In the genomic region with DNA sequence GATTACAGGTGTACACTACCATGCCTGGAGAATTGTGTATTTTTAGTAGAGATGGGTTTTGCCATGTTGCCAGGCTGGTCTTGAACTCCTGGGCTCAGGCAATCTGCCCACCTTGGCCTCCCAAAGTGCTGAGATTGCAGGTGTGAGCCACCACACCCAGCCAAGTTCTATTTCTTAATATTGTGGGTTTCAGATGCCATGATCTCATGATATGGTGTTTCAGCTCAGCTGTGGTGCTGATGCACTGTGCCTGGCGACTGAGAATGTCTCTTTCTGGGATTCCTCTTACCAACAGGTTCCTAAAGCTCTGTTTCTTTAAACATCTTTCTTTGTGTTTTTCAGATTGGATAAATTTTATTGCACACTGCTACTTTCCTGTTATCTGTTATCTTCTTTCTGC, we compare ENCODE assay signal across 19 cellular contexts. TPM values are rescaled to one million over a fixed set of nuclear protein-coding genes. Genes with fewer than 3 reads are reported as not detected.
"Had no signal": no experiment of that assay in that cellular context is flagged by ENCODE, and none has a peak within 500 bp of the region (broad histone marks: within the 10 kb centered on the region; RNA-seq: fewer than 3 reads in every experiment).

No MANE protein-coding gene starts in this region.

- H3K4me3 Mint-ChIP-seq: activated naive CD8-positive, alpha-beta T cell treated with anti-CD3 and anti-CD28 coated beads for 36 hours; activated T-cell treated with anti-CD3 and anti-CD28 coated beads, Interleukin-2, amount 50 U/mL, for 4 hours; brain; stimulated activated naive CD8-positive, alpha-beta T cell treated with anti-CD3 and anti-CD28 coated beads, Interleukin-15, Interleukin-2, amounts not matched to agents 100 ng/mL and 50 ng/mL, for 24 hours; type B pancreatic cell had no signal

- H3K4me3 ChIP-seq: coronary artery, esophagus squamous epithelium, hepatocyte, left lung, mucosa of descending colon, suprapubic skin had no signal

- H3K9me3 ChIP-seq: esophagus squamous epithelium, left lung, mucosa of descending colon, suprapubic skin had no signal

- H3K4me2 ChIP-seq: hepatocyte had no signal

- H2AFZ ChIP-seq: hepatocyte had no signal

- H3K27ac Mint-ChIP-seq: activated naive CD8-positive, alpha-beta T cell treated with anti-CD3 and anti-CD28 coated beads for 36 hours; brain; stimulated activated naive CD8-positive, alpha-beta T cell treated with anti-CD3 and anti-CD28 coated beads, Interleukin-15, Interleukin-2, amounts not matched to agents 100 ng/mL and 50 ng/mL, for 24 hours; type B pancreatic cell had no signal

- H3K36me3 ChIP-seq: esophagus squamous epithelium, left lung, suprapubic skin had no signal

- H3K27me3 Mint-ChIP-seq: activated naive CD8-positive, alpha-beta T cell treated with anti-CD3 and anti-CD28 coated beads for 36 hours; brain; naive thymus-derived CD8-positive, alpha-beta T cell; stimulated activated naive CD8-positive, alpha-beta T cell treated with anti-CD3 and anti-CD28 coated beads, Interleukin-15, Interleukin-2, amounts not matched to agents 100 ng/mL and 50 ng/mL, for 24 hours; type B pancreatic cell had no signal

- H3K27me3 ChIP-seq: esophagus squamous epithelium, hepatocyte, left lung, suprapubic skin had no signal

- H3K9me3 Mint-ChIP-seq: stimulated activated naive CD8-positive, alpha-beta T cell treated with anti-CD3 and anti-CD28 coated beads, Interleukin-15, Interleukin-2, amounts not matched to agents 100 ng/mL and 50 ng/mL, for 24 hours had no signal

- ATAC-seq: activated T-cell treated with anti-CD3 and anti-CD28 coated beads, Interleukin-2, amount 50 U/mL, for 4 hours; left lung; mucosa of descending colon; naive thymus-derived CD8-positive, alpha-beta T cell had no signal

- DNase-seq: activated gamma-delta T cell treated with Interleukin-2 at 50 U/mL for 16 hours; activated naive CD8-positive, alpha-beta T cell treated with anti-CD3 and anti-CD28 coated beads for 36 hours; activated T-cell treated with anti-CD3 and anti-CD28 coated beads, Interleukin-2, amount 50 U/mL, for 4 hours; central memory CD4-positive, alpha-beta T cell; effector CD4-positive, alpha-beta T cell; esophagus squamous epithelium; left lung; mammary epithelial cell; mucosa of descending colon; naive thymus-derived CD8-positive, alpha-beta T cell; stimulated activated CD4-positive, alpha-beta T cell treated with anti-CD3 and anti-CD28 coated beads, Interleukin-15, amount 100 ng/mL, for 24 hours; stimulated activated CD4-positive, alpha-beta T cell treated with anti-CD3 and anti-CD28 coated beads, Interleukin-4, amount 100 ng/mL, for 24 hours had no signal

- H3K27ac ChIP-seq: coronary artery, esophagus squamous epithelium, hepatocyte, left lung, suprapubic skin had no signal

RNA-seq across cellular contexts. Expression of gene MGARP, which starts 39.5 kb away (rescaled TPM):
- total RNA-seq: skeletal muscle tissue had no signal
